Comparison of ENCODE assay signal across 1 cellular context in genomic region chr12:50314629-50315312, GRCh38.
A peak's percentile ranks its signal among the peaks of the same experiment; 100 is the strongest.
TF ChIP-seq lines count a peak whose summit lies in the region.

No MANE protein-coding gene starts in this region.

TF ChIP-seq in HepG2, 621 proteins besides CTCF, POLR2A, EP300 and RAD21 (continued from another document):
- TF ChIP-seq ZNF687 (CRISPR knock-in tag; IDR thresholded peaks at IDR 0.05) = no peak
- TF ChIP-seq KLF11 (CRISPR knock-in tag; IDR thresholded peaks at IDR 0.05) = no peak
- TF ChIP-seq ZNF207 (IDR thresholded peaks at IDR 0.05; ENCODE audit: borderline replicate concordance) = no peak
- 0 out of 2 replicates have a peak, but pooled peaks have one; percentile 10 for TF ChIP-seq ELF3 (CRISPR knock-in tag; IDR thresholded peaks at IDR 0.05)
- no peak for TF ChIP-seq ZNF143 (CRISPR knock-in tag; IDR thresholded peaks at IDR 0.05)
